In the genomic region with DNA sequence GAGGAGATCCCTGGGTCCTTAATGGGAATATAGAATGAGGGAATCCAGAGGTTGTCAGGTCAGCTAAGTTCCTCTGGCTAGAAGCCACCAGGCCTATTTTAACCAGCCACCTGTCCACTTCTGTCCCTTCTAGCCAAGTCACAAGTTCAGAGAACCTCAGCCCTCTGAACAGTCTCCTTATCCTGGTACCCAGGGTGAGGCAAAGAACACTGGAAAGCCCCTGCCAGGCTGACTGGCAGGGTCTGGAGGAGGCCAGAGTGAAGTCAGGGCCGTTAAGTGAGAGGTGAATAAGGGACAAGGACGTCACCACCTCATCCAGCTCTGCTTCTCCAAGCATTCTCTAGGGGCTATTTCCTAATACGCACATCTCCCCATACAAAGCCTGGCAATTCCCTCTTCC, we compare ENCODE assay signal across 1 cellular context.
TF ChIP-seq lines count a peak whose summit lies in the region.

No MANE protein-coding gene starts in this region.

TF ChIP-seq in GM12878, 131 proteins besides CTCF, POLR2A, EP300 and RAD21:
- no peak for TF ChIP-seq RBBP5 (conservative IDR thresholded peaks at IDR 0.05)
- TF ChIP-seq BRCA1 (IDR thresholded peaks at IDR 0.05; ENCODE audit: low read depth, low read length): no peak
